Comparison of ENCODE assay signal across 13 cellular contexts in genomic region chr21:42118901-42119300, GRCh38. TPM values are rescaled to one million over a fixed set of nuclear protein-coding genes. Genes with fewer than 3 reads are reported as not detected.
DNase-seq lines count a peak whose midpoint lies in the region; FAIRE-seq lines count a peak whose summit lies in the region.
"Had no signal": no experiment of that assay in that cellular context is flagged by ENCODE, and none has a peak within 500 bp of the region (broad histone marks: within the 10 kb centered on the region; RNA-seq: fewer than 3 reads in every experiment).

No MANE protein-coding gene starts in this region.

- peak in 2 of 3 experiments; percentile 66 to 79 for DNase-seq in NCI-H1417 (lab: John Stamatoyannopoulos, UW)
- DNase-seq in NCI-H1417 treated with DMSO at 0.1 percent for 48 hours (lab: John Stamatoyannopoulos, UW) = no peak
- no peak for DNase-seq in T-helper 2 cell treated with Interferon-gamma antibody and Interleukin-4, amounts not matched to agents 5 μg/mL and 100 μg/mL, for 36 hours (ENCODE audit: low spot score)
- peak; percentile 43 for DNase-seq in myocyte (ENCODE audit: low read depth)
- no peak for DNase-seq in NCI-H748 treated with DMSO at 0.1 percent for 48 hours (lab: John Stamatoyannopoulos, UW)
- no peak for DNase-seq in OCI-M2 (lab: John Stamatoyannopoulos, UW; ENCODE audit: unreplicated experiment)
- DNase-seq in RCC 7860 (ENCODE audit: low spot score) = no peak
- DNase-seq: amniotic stem cell, uterus had no signal

- H3K36me3 Mint-ChIP-seq in T-helper 2 cell treated with Interferon-gamma antibody and Interleukin-4, amounts not matched to agents 5 μg/mL and 100 μg/mL, for 36 hours (ENCODE audit: low read depth) = no peaks in the 10 kb centered on the region

- H3K27ac Mint-ChIP-seq in T-helper 2 cell treated with Interferon-gamma antibody and Interleukin-4, amounts not matched to agents 5 μg/mL and 100 μg/mL, for 36 hours = no peak overlapping the region

- H3K4me1 Mint-ChIP-seq in T-helper 2 cell treated with Interferon-gamma antibody and Interleukin-4, amounts not matched to agents 5 μg/mL and 100 μg/mL, for 36 hours (ENCODE audit: low read depth) = peaks cover 23% of the 10 kb centered on the region

- no peaks in the 10 kb centered on the region for H3K9me3 ChIP-seq in KOPT-K1 (ENCODE audit: insufficient read depth, low read length, poor library complexity, severe bottlenecking)
- H3K9me3 ChIP-seq: A549, HAP-1, right atrium auricular region, uterus had no signal

- peak overlapping the region; percentile 97 for H3K27ac ChIP-seq in KOPT-K1 (ENCODE audit: low read depth, low read length, poor library complexity, severe bottlenecking)
- H3K27ac ChIP-seq: A549, right atrium auricular region, uterus had no signal

- peaks cover 47% of the 10 kb centered on the region for H3K27me3 Mint-ChIP-seq in T-helper 2 cell treated with Interferon-gamma antibody and Interleukin-4, amounts not matched to agents 5 μg/mL and 100 μg/mL, for 36 hours (ENCODE audit: low read depth)

- H3K9me3 Mint-ChIP-seq in T-helper 2 cell treated with Interferon-gamma antibody and Interleukin-4, amounts not matched to agents 5 μg/mL and 100 μg/mL, for 36 hours = no peaks in the 10 kb centered on the region

- no peaks in the 10 kb centered on the region for H3K36me3 ChIP-seq in KOPT-K1 (ENCODE audit: insufficient read depth, low read length)
- H3K36me3 ChIP-seq: HAP-1, right atrium auricular region, uterus had no signal

- FAIRE-seq in RCC 7860 (lab: Jason Lieb, UNC) = no peak
- FAIRE-seq: A549 had no signal

- H3K4me3 Mint-ChIP-seq in T-helper 2 cell treated with Interferon-gamma antibody and Interleukin-4, amounts not matched to agents 5 μg/mL and 100 μg/mL, for 36 hours = peak overlapping the region; percentile 28

RNA-seq across cellular contexts. Expression of gene UMODL1, which starts 47.8 kb away (rescaled TPM):
- not detected in 2 replicates for total RNA-seq in myocyte
- polyA plus RNA-seq in myocyte (2012) = 0.04 TPM
- total RNA-seq: right atrium auricular region, uterus had no signal
- polyA plus RNA-seq: A549 had no signal

Comparison
In these comparisons a context has a peak if more than half of its experiments do, and no peak if none do; other contexts are left out.
1. DNase-seq: peak in NCI-H1417 (2 of 3) and myocyte (single experiment); none in NCI-H1417 treated with DMSO at 0.1 percent for 48 hours (single experiment), T-helper 2 cell treated with Interferon-gamma antibody and Interleukin-4, amounts not matched to agents 5 μg/mL and 100 μg/mL, for 36 hours (single experiment), NCI-H748 treated with DMSO at 0.1 percent for 48 hours (single experiment), OCI-M2 (single experiment) and RCC 7860 (single experiment).